Comparison of ENCODE assay signal across 8 cellular contexts in the genomic region with DNA sequence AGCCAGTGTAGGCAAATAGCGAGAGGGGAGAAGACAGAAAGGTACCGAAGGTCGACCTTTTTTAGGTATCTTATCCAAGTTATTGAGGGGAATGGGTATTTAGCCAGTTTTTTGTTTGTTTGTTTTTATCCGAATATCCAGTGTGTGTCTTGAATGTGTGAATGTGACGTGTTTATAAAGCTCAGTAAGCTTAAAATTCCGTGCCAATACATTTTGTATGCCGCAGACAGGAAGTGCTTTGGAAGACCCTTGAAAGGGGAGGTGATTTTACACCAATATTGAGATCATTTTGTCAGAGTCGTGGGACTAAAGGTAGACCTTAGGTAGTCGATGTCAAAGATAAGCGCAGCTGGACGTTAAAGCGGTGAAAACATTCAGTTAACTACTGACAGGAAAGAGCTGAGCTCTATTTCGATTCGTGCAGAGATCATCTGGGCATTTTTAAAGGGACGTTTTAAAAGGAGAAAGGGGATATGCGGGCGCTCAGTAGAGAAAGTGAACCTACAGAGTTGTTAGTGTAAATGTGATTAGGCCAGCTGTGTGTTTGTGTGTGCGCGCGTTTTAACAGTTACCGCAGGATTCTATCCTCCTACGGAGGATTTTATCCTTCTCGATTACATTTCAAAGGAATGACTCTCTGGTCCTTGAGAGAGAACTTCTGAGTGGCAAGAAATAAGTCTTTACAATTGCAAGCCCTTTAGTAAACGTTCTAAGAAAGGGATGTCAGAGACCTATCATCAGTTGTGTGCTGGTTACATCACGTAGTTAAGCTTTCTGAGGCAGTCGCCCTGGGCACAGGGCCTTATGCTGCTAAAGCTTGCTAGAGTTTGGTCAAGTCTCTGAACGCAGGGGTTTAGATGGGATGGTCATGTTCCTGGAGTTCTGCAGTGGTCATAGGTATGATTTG. TPM values are rescaled to one million over a fixed set of nuclear protein-coding genes. Genes with fewer than 3 reads are reported as not detected.
DNase-seq lines count a peak whose midpoint lies in the region; ATAC-seq and TF ChIP-seq lines count a peak whose summit lies in the region.

No MANE protein-coding gene starts in this region.

- H3K4me3 ChIP-seq in astrocyte of the spinal cord (ENCODE audit: low read depth, low read length) (peak overlapping the region; percentile 88), thymus (ENCODE audit: low read length) (peak overlapping the region; percentile 88)

- H3K27me3 ChIP-seq in thymus (ENCODE audit: control insufficient read depth, insufficient read depth) = no peaks in the 10 kb centered on the region

- 14% methylated on average over 27 of the region's 27 CpGs for WGBS in thymus

- peaks cover 2% of the 10 kb centered on the region for H3K27me3 Mint-ChIP-seq in glutamatergic neuron (ENCODE audit: unreplicated experiment)

- in situ Hi-C loops in astrocyte of the spinal cord (cut with HindIII; ENCODE audit: low sequenced_read_pairs) = no loop called here

- no peak for DNase-seq in Right ventricle myocardium superior
- DNase-seq in Right ventricle myocardium inferior (ENCODE audit: missing footprints) = no peak
- peak; percentile 20 for DNase-seq in NCI-H1417 treated with DMSO at 0.1 percent for 48 hours (lab: John Stamatoyannopoulos, UW)
- peak; percentile 55 for DNase-seq in astrocyte of the spinal cord (ENCODE audit: low read depth, low spot score)
- DNase-seq in inferior parietal cortex (ENCODE audit: extremely low spot score) = peak; percentile 54
- no peak for DNase-seq in glutamatergic neuron

- peaks cover 5% of the 10 kb centered on the region for H3K36me3 Mint-ChIP-seq in glutamatergic neuron (ENCODE audit: unreplicated experiment)

- H3K4me3 Mint-ChIP-seq in glutamatergic neuron (ENCODE audit: unreplicated experiment) = no peak overlapping the region

- H3K27ac ChIP-seq in thymus (ENCODE audit: low read depth) = peak overlapping the region; percentile 96

- no peaks in the 10 kb centered on the region for H3K4me1 Mint-ChIP-seq in glutamatergic neuron (ENCODE audit: low read depth, unreplicated experiment)

- H3K4me1 ChIP-seq in thymus (ENCODE audit: control insufficient read depth, insufficient read depth, low read length) = peaks cover 17% of the 10 kb centered on the region

- no peak for TF ChIP-seq CTCF in astrocyte of the spinal cord (IDR thresholded peaks at IDR 0.05; ENCODE audit: low read depth, low read length)
- no peak for TF ChIP-seq CTCF in glutamatergic neuron (IDR thresholded peaks at IDR 0.05; ENCODE audit: partially characterized antibody, unreplicated experiment)

- H3K9me3 ChIP-seq in thymus (ENCODE audit: control insufficient read depth) = no peaks in the 10 kb centered on the region

- no peaks in the 10 kb centered on the region for H3K36me3 ChIP-seq in thymus (ENCODE audit: control insufficient read depth, insufficient read depth)

- intact Hi-C loops in Right ventricle myocardium superior (cut with DNase I) (no loop called here), Right ventricle myocardium inferior (cut with DNase I) (loop anchor here (2.0 kb wide), 1 partner anchor 75 kb away; no protein-coding TSS in a partner anchor)

- H3K9me3 Mint-ChIP-seq in glutamatergic neuron (ENCODE audit: unreplicated experiment) = no peaks in the 10 kb centered on the region

- ATAC-seq in Right ventricle myocardium superior (ENCODE audit: poor library complexity) = peak; percentile 12
- ATAC-seq in Right ventricle myocardium inferior = no peak
- ATAC-seq in GM21529 (IDR thresholded peaks at IDR 0.05; ENCODE audit: unreplicated experiment) = no peak

- no peak overlapping the region for H3K27ac Mint-ChIP-seq in glutamatergic neuron (ENCODE audit: unreplicated experiment)

RNA-seq across cellular contexts. Expression of gene ECHDC1, which starts 0.6 kb away (rescaled TPM):
- total RNA-seq in Right ventricle myocardium superior = 41.8 TPM
- 42.7 TPM for total RNA-seq in Right ventricle myocardium inferior
- 51.5 TPM for polyA plus RNA-seq in thymus
- 38.4 TPM for total RNA-seq in glutamatergic neuron (ENCODE audit: unreplicated experiment)

Comparison
In these comparisons a context has a peak if more than half of its experiments do, and no peak if none do; other contexts are left out.
1. DNase-seq: peak in NCI-H1417 treated with DMSO at 0.1 percent for 48 hours (single experiment), astrocyte of the spinal cord (single experiment) and inferior parietal cortex (single experiment); none in Right ventricle myocardium superior (single experiment), Right ventricle myocardium inferior (single experiment) and glutamatergic neuron (single experiment).